ENCODE assay signal across 8 cellular contexts in the genomic region with DNA sequence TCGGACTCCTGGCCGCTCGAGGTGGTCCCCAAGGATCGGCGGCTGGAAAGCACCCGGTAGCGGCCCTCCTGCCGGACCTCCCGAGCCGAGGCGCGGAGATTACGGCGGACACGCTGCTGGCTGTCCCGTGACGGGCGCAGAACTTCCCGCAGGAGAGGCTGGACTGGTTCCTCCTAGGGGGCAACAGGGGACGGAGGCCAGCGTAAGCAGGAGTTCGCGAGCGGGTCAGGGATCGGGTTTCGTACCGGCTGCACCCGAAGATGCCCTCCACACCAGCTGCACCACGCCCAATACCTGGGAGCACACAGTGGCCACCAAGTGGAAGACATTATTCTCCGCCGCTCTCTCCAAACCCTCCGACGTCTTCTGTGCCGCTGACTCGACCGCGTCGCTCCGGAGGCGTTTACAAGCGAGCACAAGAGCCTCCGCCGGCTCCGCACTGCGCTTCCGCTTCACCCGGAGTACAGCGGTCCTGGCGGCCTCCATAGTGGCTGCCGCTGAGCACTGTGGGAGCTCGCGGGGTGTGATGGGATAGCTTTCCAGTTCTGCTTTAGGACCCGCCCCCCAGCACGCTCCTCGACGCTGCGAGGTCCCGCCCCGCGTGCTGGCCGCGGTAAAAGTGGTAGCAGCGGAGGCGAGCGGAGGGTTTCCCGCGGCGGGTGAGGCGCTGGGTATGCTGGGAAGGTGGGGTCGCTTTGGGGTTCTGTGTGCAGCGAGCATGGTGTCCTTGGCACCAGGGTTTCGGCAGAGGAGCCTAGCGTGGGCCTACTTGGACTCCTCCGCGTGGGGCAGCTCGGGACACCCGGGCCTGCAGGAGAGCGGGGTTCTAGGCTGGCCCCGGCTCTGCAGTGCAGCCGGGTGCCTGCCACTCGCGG. TPM values are rescaled to one million over a fixed set of nuclear protein-coding genes. Genes with fewer than 3 reads are reported as not detected.
A peak's percentile ranks its signal among the peaks of the same experiment; 100 is the strongest.
DNase-seq lines count a peak whose midpoint lies in the region; ATAC-seq, FAIRE-seq and TF ChIP-seq lines count a peak whose summit lies in the region.

A gene with protein sequence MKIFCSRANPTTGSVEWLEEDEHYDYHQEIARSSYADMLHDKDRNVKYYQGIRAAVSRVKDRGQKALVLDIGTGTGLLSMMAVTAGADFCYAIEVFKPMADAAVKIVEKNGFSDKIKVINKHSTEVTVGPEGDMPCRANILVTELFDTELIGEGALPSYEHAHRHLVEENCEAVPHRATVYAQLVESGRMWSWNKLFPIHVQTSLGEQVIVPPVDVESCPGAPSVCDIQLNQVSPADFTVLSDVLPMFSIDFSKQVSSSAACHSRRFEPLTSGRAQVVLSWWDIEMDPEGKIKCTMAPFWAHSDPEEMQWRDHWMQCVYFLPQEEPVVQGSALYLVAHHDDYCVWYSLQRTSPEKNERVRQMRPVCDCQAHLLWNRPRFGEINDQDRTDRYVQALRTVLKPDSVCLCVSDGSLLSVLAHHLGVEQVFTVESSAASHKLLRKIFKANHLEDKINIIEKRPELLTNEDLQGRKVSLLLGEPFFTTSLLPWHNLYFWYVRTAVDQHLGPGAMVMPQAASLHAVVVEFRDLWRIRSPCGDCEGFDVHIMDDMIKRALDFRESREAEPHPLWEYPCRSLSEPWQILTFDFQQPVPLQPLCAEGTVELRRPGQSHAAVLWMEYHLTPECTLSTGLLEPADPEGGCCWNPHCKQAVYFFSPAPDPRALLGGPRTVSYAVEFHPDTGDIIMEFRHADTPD (plus strand): TSS at position 579 of the 875 bp plus-strand sequence. CDS start 4,961 bp downstream, outside the sequence.
Gene SLC7A6OS, minus strand, starts transcription at position 506 of the 875 bp plus-strand sequence. Its CDS starts 20 bp downstream, at position 486.

- H3K4me3 ChIP-seq in OCI-LY3 (ENCODE audit: low read length) (peak within 1 kb of the TSS; percentile 94), endothelial cell of umbilical vein (replicated peaks in 1 of 3; ENCODE audit: insufficient read depth in 1 of 3, low read depth in 1 of 3, low read length in 3 of 3) (peak within 1 kb of the TSS; percentile 80 to 84 (median 83))

- peaks cover 48% of the 10 kb centered on the region for H3K79me2 ChIP-seq in OCI-LY3 (ENCODE audit: low read length)
- peaks cover 63% of the 10 kb centered on the region for H3K79me2 ChIP-seq in endothelial cell of umbilical vein (ENCODE audit: control insufficient read depth, insufficient read depth, low read length)

- no peaks in the 10 kb centered on the region for H3K9me3 ChIP-seq in OCI-LY3 (ENCODE audit: insufficient read depth, low read length)
- H3K9me3 ChIP-seq in endothelial cell of umbilical vein (replicated peaks; ENCODE audit: control insufficient read depth, insufficient read depth, low read length), result no peaks in the 10 kb centered on the region

- CTCF ChIA-PET in endothelial cell of umbilical vein (lab: Charles Lee), result interaction anchor here (0.6 to 2.0 kb wide), 12 partner anchors 14 to 65 kb away, joined by 3 to 51 read pairs (median 4); partner anchors contain the start of genes PLA2G15 and SLC7A6

- H3K27me3 ChIP-seq in OCI-LY3 (ENCODE audit: low read depth, low read length) (no peaks in the 10 kb centered on the region), endothelial cell of umbilical vein (ENCODE audit: control insufficient read depth in 2 of 2, insufficient read depth in 2 of 2, low read length in 2 of 2) (no peaks in the 10 kb centered on the region)

- peak; percentile 78 for DNase-seq in DMS 273 treated with DMSO at 0.1 percent for 48 hours (lab: John Stamatoyannopoulos, UW)
- DNase-seq in HuH-7.5 (ENCODE audit: low spot score), result peak; percentile 93
- peak; percentile 92 for DNase-seq in activated CD8-positive, alpha-beta memory T cell treated with anti-CD3 and anti-CD28 coated beads, Interleukin-2, amount 50 U/mL, for 48 hours
- peak; percentile 95 for DNase-seq in endothelial cell of umbilical vein (ENCODE audit: low read depth, low spot score)
- peak; percentile 95 for DNase-seq in midbrain (lab: John Stamatoyannopoulos, UW)
- peak; percentile 79 to 84 for DNase-seq in stimulated activated CD8-positive, alpha-beta memory T cell treated with anti-CD3 and anti-CD28 coated beads, Interleukin-2, amount 100 ng/mL, for 1 hour (ENCODE audit: low read depth in 2 of 2)

- H3K4me1 ChIP-seq in OCI-LY3 (ENCODE audit: low read length) (peaks cover 16% of the 10 kb centered on the region), endothelial cell of umbilical vein (ENCODE audit: control insufficient read depth, extremely low read depth, insufficient read depth, low read length) (peaks cover 20% of the 10 kb centered on the region)

- peak; percentile 96 for TF ChIP-seq POLR2A in endothelial cell of umbilical vein (IDR thresholded peaks at IDR 0.05; ENCODE audit: low read depth, low read length)

- H4K20me1 ChIP-seq in OCI-LY3 (ENCODE audit: insufficient read depth, low read length), result 0 out of 2 replicates have a peak, but pooled peaks cover 3% of the 10 kb centered on the region
- H4K20me1 ChIP-seq in endothelial cell of umbilical vein (replicated peaks; ENCODE audit: control insufficient read depth, extremely low read depth, insufficient read depth, low read length), result no peaks in the 10 kb centered on the region

- peak within 1 kb of the TSS; percentile 95 for H3K4me2 ChIP-seq in OCI-LY3 (ENCODE audit: low read length)
- peak within 1 kb of the TSS; percentile 91 for H3K4me2 ChIP-seq in endothelial cell of umbilical vein (ENCODE audit: insufficient read depth, low read length)

- H3K9me1 ChIP-seq in endothelial cell of umbilical vein (replicated peaks; ENCODE audit: control insufficient read depth, extremely low read depth, insufficient read depth, low read length), result no peaks in the 10 kb centered on the region

- TSS peak; percentile 49 for BruUV-seq in endothelial cell of umbilical vein (replicated peaks; lab: Mats Ljungman, UMichigan)

- peak within 1 kb of the TSS; percentile 50 for H3K27ac ChIP-seq in OCI-LY3 (ENCODE audit: low read length)
- peak within 1 kb of the TSS; percentile 58 for H3K27ac ChIP-seq in endothelial cell of umbilical vein (ENCODE audit: insufficient read depth, low read depth, low read length)

- H2AFZ ChIP-seq in OCI-LY3 (ENCODE audit: low read depth, low read length) (peak within 1 kb of the TSS; percentile 79), endothelial cell of umbilical vein (ENCODE audit: low read depth, low read length) (peak within 1 kb of the TSS; percentile 95)

- intact Hi-C loops in endothelial cell of umbilical vein (cut with micrococcal nuclease), result loop anchor here (1.0 to 2.0 kb wide), 4 partner anchors 14 to 45 kb away; no protein-coding TSS in a partner anchor

- FAIRE-seq in endothelial cell of umbilical vein (lab: Jason Lieb, UNC), result peak; percentile 96

- peak within 1 kb of the TSS; percentile 82 for H3K9ac ChIP-seq in OCI-LY3 (ENCODE audit: low read length)
- peak within 1 kb of the TSS; percentile 85 for H3K9ac ChIP-seq in endothelial cell of umbilical vein (replicated peaks; ENCODE audit: extremely low read depth, insufficient read depth, low read length)

- POLR2A ChIA-PET in endothelial cell of umbilical vein (lab: Charles Lee), result interaction anchor here (0.6 to 1.4 kb wide), 10 partner anchors 12 to 651 kb away, joined by 3 to 7 read pairs (median 3); partner anchors contain the start of gene ACD

- H3K36me3 ChIP-seq in OCI-LY3 (replicated peaks; ENCODE audit: low read depth, low read length) (peaks cover 8% of the 10 kb centered on the region), endothelial cell of umbilical vein (ENCODE audit: control insufficient read depth in 2 of 2, extremely low read depth in 1 of 2, insufficient read depth in 2 of 2, low read length in 2 of 2) (peaks cover 5 to 8% of the 10 kb centered on the region in 2 experiments)

- ATAC-seq in GM21528 (IDR thresholded peaks at IDR 0.05; ENCODE audit: low FRiP score, unreplicated experiment), result peak; percentile 98

- TF ChIP-seq CTCF in OCI-LY3 (IDR thresholded peaks at IDR 0.05; ENCODE audit: low read depth, low read length) (no peak; the same call in 1 of the 2 replicates), endothelial cell of umbilical vein (IDR thresholded peaks at IDR 0.05; ENCODE audit: extremely low read depth in 1 of 2, insufficient read depth in 1 of 2, low read depth in 1 of 2, low read length in 2 of 2) (no peak)

- dilution Hi-C loops in endothelial cell of umbilical vein (cut with MboI; ENCODE audit: extremely low pct_ligation_motif_present, low sequenced_read_pairs), result no loop called here

TF ChIP-seq in endothelial cell of umbilical vein, 7 proteins besides CTCF, POLR2A, EP300 and RAD21:
- TF ChIP-seq POLR2AphosphoS5 (IDR thresholded peaks at IDR 0.05; ENCODE audit: insufficient read depth, low read depth, low read length), result peak; percentile 85
- no peak for TF ChIP-seq FOS (IDR thresholded peaks at IDR 0.05; ENCODE audit: borderline replicate concordance, insufficient read depth, low read length)
- TF ChIP-seq, protein P1, sequence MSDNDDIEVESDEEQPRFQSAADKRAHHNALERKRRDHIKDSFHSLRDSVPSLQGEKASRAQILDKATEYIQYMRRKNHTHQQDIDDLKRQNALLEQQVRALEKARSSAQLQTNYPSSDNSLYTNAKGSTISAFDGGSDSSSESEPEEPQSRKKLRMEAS (IDR thresholded peaks at IDR 0.05; ENCODE audit: insufficient read depth, insufficient read length), result peak; percentile 61

RNA-seq across cellular contexts. Expression of the first gene that starts in this region (rescaled TPM):
- 33.8 and 43.4 TPM in 2 replicates for total RNA-seq in endothelial cell of umbilical vein
- 54.6 and 57.9 TPM in 2 replicates for polyA plus RNA-seq in endothelial cell of umbilical vein
- 30.6 and 34.2 TPM in 2 replicates for polyA plus RNA-seq in endothelial cell of umbilical vein (2011; cell fraction: cytosol; rRNA removed)
- polyA plus RNA-seq in endothelial cell of umbilical vein (2011; cell fraction: nucleus; rRNA removed), result 255 and 271 TPM in 2 replicates
- 29.6 and 30.4 TPM in 2 replicates for polyA plus RNA-seq in endothelial cell of umbilical vein (2012)
- polyA minus RNA-seq in endothelial cell of umbilical vein, result 52.7 and 66.7 TPM in 2 replicates
- 44.1 TPM for polyA minus RNA-seq in endothelial cell of umbilical vein (2011; cell fraction: cytosol; rRNA and poly(A)+ RNA removed)
- polyA minus RNA-seq in endothelial cell of umbilical vein (2011; cell fraction: nucleus; rRNA and poly(A)+ RNA removed), result 52.5 and 55.0 TPM in 2 replicates

RNA-seq across cellular contexts. Expression of gene SLC7A6OS, which starts in this region (rescaled TPM):
- 22.0 and 22.9 TPM in 2 replicates for total RNA-seq in endothelial cell of umbilical vein
- 7.1 and 8.3 TPM in 2 replicates for polyA plus RNA-seq in endothelial cell of umbilical vein
- 7.5 and 7.8 TPM in 2 replicates for polyA plus RNA-seq in endothelial cell of umbilical vein (2011; cell fraction: cytosol; rRNA removed)
- polyA plus RNA-seq in endothelial cell of umbilical vein (2011; cell fraction: nucleus; rRNA removed), result 22.1 and 25.3 TPM in 2 replicates
- polyA plus RNA-seq in endothelial cell of umbilical vein (2012), result 11.1 and 13.5 TPM in 2 replicates
- 10.5 and 11.7 TPM in 2 replicates for polyA minus RNA-seq in endothelial cell of umbilical vein
- 8.7 TPM for polyA minus RNA-seq in endothelial cell of umbilical vein (2011; cell fraction: cytosol; rRNA and poly(A)+ RNA removed)
- polyA minus RNA-seq in endothelial cell of umbilical vein (2011; cell fraction: nucleus; rRNA and poly(A)+ RNA removed), result 17.4 and 18.6 TPM in 2 replicates

Comparison
In these comparisons a context has a peak if more than half of its experiments do, and no peak if none do; other contexts are left out.
1. Peak in every context shown above with its lines: DNase-seq, ATAC-seq, H3K4me3 ChIP-seq and H3K27ac ChIP-seq.